24 cellular contexts compared by ENCODE assay signal in genomic region chr16:7742626-7743025, GRCh38.
"Had no signal": no experiment of that assay in that cellular context is flagged by ENCODE, and none has a peak within 500 bp of the region (broad histone marks: within the 10 kb centered on the region; RNA-seq: fewer than 3 reads in every experiment).

No MANE protein-coding gene starts in this region.

- H3K4me2 ChIP-seq: hepatocyte had no signal

- H3K79me2 ChIP-seq: hepatocyte had no signal

- DNase-seq: dermis blood vessel endothelial cell; dorsolateral prefrontal cortex; effector CD4-positive, alpha-beta T cell; effector memory CD4-positive, alpha-beta T cell; foreskin keratinocyte; heart left ventricle; hypothalamus; immature natural killer cell; islet precursor cell; kidney; kidney glomerular epithelial cell; left colon; left ventricle myocardium inferior; lower lobe of right lung; mesenchymal stem cell; mucosa of descending colon; naive B cell had no signal

- H3K36me3 ChIP-seq: esophagus muscularis mucosa, gastroesophageal sphincter, heart left ventricle, left ventricle myocardium inferior, lower lobe of right lung had no signal

- H3K4me3 ChIP-seq: coronary artery, dorsolateral prefrontal cortex, esophagus muscularis mucosa, gastroesophageal sphincter, heart left ventricle, hepatocyte, left ventricle myocardium inferior, lower lobe of right lung, mucosa of descending colon had no signal

- H3K27me3 ChIP-seq: esophagus muscularis mucosa, foreskin keratinocyte, gastroesophageal sphincter, heart left ventricle, hepatocyte had no signal

- H3K27me3 Mint-ChIP-seq: naive B cell had no signal

- H2AFZ ChIP-seq: hepatocyte had no signal

- FAIRE-seq: endothelial cell of umbilical vein had no signal

- H3K4me1 Mint-ChIP-seq: immature natural killer cell, mesothelial cell of epicardium, naive B cell had no signal

- H3K9me3 ChIP-seq: esophagus muscularis mucosa, gastroesophageal sphincter, left ventricle myocardium inferior, lower lobe of right lung, mucosa of descending colon had no signal

- H3K36me3 Mint-ChIP-seq: immature natural killer cell, mesothelial cell of epicardium, naive B cell had no signal

- H3K27ac Mint-ChIP-seq: immature natural killer cell, mesothelial cell of epicardium, naive B cell had no signal

- ATAC-seq: foreskin keratinocyte, gastroesophageal sphincter, heart left ventricle, left colon, left lobe of liver, lower lobe of right lung, mucosa of descending colon had no signal

- H3K4me1 ChIP-seq: esophagus muscularis mucosa, foreskin keratinocyte, gastroesophageal sphincter, heart left ventricle, left ventricle myocardium inferior, lower lobe of right lung had no signal

- H3K4me3 Mint-ChIP-seq: immature natural killer cell, mesothelial cell of epicardium, naive B cell had no signal

- H3K27ac ChIP-seq: coronary artery, esophagus muscularis mucosa, foreskin keratinocyte, gastroesophageal sphincter, heart left ventricle, hepatocyte, left ventricle myocardium inferior, lower lobe of right lung had no signal
